In genomic region chr2:61468231-61468630, GRCh38 we compare ENCODE assay signal across 8 cellular contexts. TPM values are rescaled to one million over a fixed set of nuclear protein-coding genes. Genes with fewer than 3 reads are reported as not detected.
DNase-seq lines count a peak whose midpoint lies in the region; ATAC-seq, FAIRE-seq and TF ChIP-seq lines count a peak whose summit lies in the region.
"Not testable (repeated sequence)": the region's sequence is repeated elsewhere in the genome, so short reads cannot be mapped to it uniquely, and the experiment has no call there.

No MANE protein-coding gene starts in this region.

- not testable (repeated sequence) for DNase-seq in CD4-positive, CD25-positive, alpha-beta regulatory T cell; HL-60 (ENCODE audit: low read depth in 1 of 2, low spot score in 1 of 2); SK-N-SH; activated CD8-positive, alpha-beta T cell treated with anti-CD3 and anti-CD28 coated beads, Interleukin-2, amount 10 ng/mL, durations not matched to agents 7 days and 5 days; astrocyte (ENCODE audit: low read depth); endothelial cell (ENCODE audit: low spot score); naive thymus-derived CD4-positive, alpha-beta T cell; progenitor cell of endocrine pancreas (ENCODE audit: low spot score, unreplicated experiment)

- H3K4me2 ChIP-seq in SK-N-SH, result 0 out of 2 replicates have a peak overlapping the region, but pooled peaks have one; percentile 91
- H3K4me2 ChIP-seq in astrocyte (ENCODE audit: low read length), result not testable (repeated sequence)

- H3K4me3 ChIP-seq in CD4-positive, CD25-positive, alpha-beta regulatory T cell (ENCODE audit: low read depth, low read length), result peak overlapping the region; percentile 90
- not testable (repeated sequence) for H3K4me3 ChIP-seq in HL-60 (replicated peaks; ENCODE audit: insufficient read depth, low read length); SK-N-SH (ENCODE audit: low read depth in 2 of 2, low read length in 1 of 2); astrocyte (ENCODE audit: insufficient read depth, low read depth, low read length); naive thymus-derived CD4-positive, alpha-beta T cell (ENCODE audit: low read length)

- not testable (repeated sequence) for TF ChIP-seq CTCF in HL-60 (IDR thresholded peaks at IDR 0.05; ENCODE audit: insufficient read depth, low read length); SK-N-SH (IDR thresholded peaks at IDR 0.05); astrocyte (IDR thresholded peaks at IDR 0.05; ENCODE audit: insufficient read depth, low read depth, low read length); endothelial cell (IDR thresholded peaks at IDR 0.05; ENCODE audit: unreplicated experiment); progenitor cell of endocrine pancreas (IDR thresholded peaks at IDR 0.05; ENCODE audit: unreplicated experiment)

- POLR2A ChIA-PET in SK-N-SH (lab: Yijun Ruan, JAX), result interaction anchor here (1.2 kb wide), 1 partner anchor 49 kb away, joined by 3 read pairs; no protein-coding TSS in a partner anchor
- POLR2A ChIA-PET in activated CD8-positive, alpha-beta T cell treated with anti-CD3 and anti-CD28 coated beads, Interleukin-2, amount 10 ng/mL, durations not matched to agents 7 days and 5 days (lab: Charles Lee), result not testable (repeated sequence)
- POLR2A ChIA-PET in naive thymus-derived CD4-positive, alpha-beta T cell (lab: Charles Lee), result interaction anchor here (0.6 to 1.5 kb wide), 2 partner anchors 35 to 70 kb away, joined by 7 read pairs; partner anchors contain the start of gene XPO1

- H3K27me3 ChIP-seq in CD4-positive, CD25-positive, alpha-beta regulatory T cell (ENCODE audit: control insufficient read depth, insufficient read depth, low read length); HL-60 (ENCODE audit: insufficient read depth, poor library complexity, severe bottlenecking); SK-N-SH (ENCODE audit: insufficient read depth); astrocyte (ENCODE audit: insufficient read depth, low read length); naive thymus-derived CD4-positive, alpha-beta T cell (ENCODE audit: control insufficient read depth in 2 of 2, insufficient read depth in 2 of 2, low read length in 2 of 2): not testable (repeated sequence)

- H3K79me2 ChIP-seq in SK-N-SH (ENCODE audit: insufficient read depth) (peaks cover 90% of the 10 kb centered on the region), astrocyte (ENCODE audit: insufficient read depth, low read length) (peaks cover 88% of the 10 kb centered on the region)

- H2AFZ ChIP-seq in SK-N-SH (ENCODE audit: low read depth); astrocyte (ENCODE audit: low read depth, low read length): not testable (repeated sequence)

- H3F3A ChIP-seq in SK-N-SH (replicated peaks; ENCODE audit: insufficient read depth), result peaks cover 13% of the 10 kb centered on the region

- peaks cover 24 to 71% (median 47%) of the 10 kb centered on the region in 4 donors for H3K4me1 Mint-ChIP-seq in CD4-positive, CD25-positive, alpha-beta regulatory T cell
- H3K4me1 Mint-ChIP-seq in activated CD8-positive, alpha-beta T cell treated with anti-CD3 and anti-CD28 coated beads, Interleukin-2, amount 10 ng/mL, durations not matched to agents 7 days and 5 days (ENCODE audit: low read depth), result peaks cover 36% of the 10 kb centered on the region
- H3K4me1 Mint-ChIP-seq in astrocyte (ENCODE audit: low read depth, unreplicated experiment) (peaks cover 15% of the 10 kb centered on the region), endothelial cell (ENCODE audit: unreplicated experiment) (peaks cover 19% of the 10 kb centered on the region), progenitor cell of endocrine pancreas (ENCODE audit: low read depth) (peaks cover 26% of the 10 kb centered on the region)
- H3K4me1 Mint-ChIP-seq in naive thymus-derived CD4-positive, alpha-beta T cell, result peaks cover 22 to 69% (median 51%) of the 10 kb centered on the region in 7 donors

- 97% methylated on average over 10 of the region's 10 CpGs for WGBS in SK-N-SH (ENCODE audit: low lambda C conversion rate)

- peaks cover 66% of the 10 kb centered on the region for H4K20me1 ChIP-seq in SK-N-SH (ENCODE audit: insufficient read depth)
- peaks cover 58% of the 10 kb centered on the region for H4K20me1 ChIP-seq in astrocyte (ENCODE audit: insufficient read depth, low read length)

- H3K4me3 Mint-ChIP-seq in CD4-positive, CD25-positive, alpha-beta regulatory T cell, result peak overlapping the region; percentile 97 to 100 (median 98)
- H3K4me3 Mint-ChIP-seq in activated CD8-positive, alpha-beta T cell treated with anti-CD3 and anti-CD28 coated beads, Interleukin-2, amount 10 ng/mL, durations not matched to agents 7 days and 5 days, result peak overlapping the region; percentile 88
- H3K4me3 Mint-ChIP-seq in astrocyte (ENCODE audit: unreplicated experiment) (peak overlapping the region; percentile 95), endothelial cell (ENCODE audit: unreplicated experiment) (peak overlapping the region; percentile 51)
- peak overlapping the region in 9 of 10 donors; percentile 25 to 97 (median 94) for H3K4me3 Mint-ChIP-seq in naive thymus-derived CD4-positive, alpha-beta T cell
- not testable (repeated sequence) for H3K4me3 Mint-ChIP-seq in progenitor cell of endocrine pancreas (ENCODE audit: low read depth)

- not testable (repeated sequence) for TF ChIP-seq EP300 in SK-N-SH (IDR thresholded peaks at IDR 0.05; ENCODE audit: borderline replicate concordance in 1 of 2, low read depth in 1 of 2, low read length in 1 of 2)

- H3K36me3 ChIP-seq in CD4-positive, CD25-positive, alpha-beta regulatory T cell (ENCODE audit: control insufficient read depth, insufficient read depth, low read length); astrocyte (ENCODE audit: insufficient read depth, low read length); naive thymus-derived CD4-positive, alpha-beta T cell (ENCODE audit: control insufficient read depth in 2 of 3, insufficient read depth in 3 of 3, low read length in 3 of 3): not testable (repeated sequence)
- H3K36me3 ChIP-seq in SK-N-SH (replicated peaks in 1 of 2; ENCODE audit: control insufficient read depth in 1 of 2, insufficient read depth in 2 of 2, low read length in 1 of 2), result peaks cover 5 to 27% of the 10 kb centered on the region in 2 experiments

- ATAC-seq in CD4-positive, CD25-positive, alpha-beta regulatory T cell (ENCODE audit: low read depth in 2 of 2); activated CD8-positive, alpha-beta T cell treated with anti-CD3 and anti-CD28 coated beads, Interleukin-2, amount 10 ng/mL, durations not matched to agents 7 days and 5 days; naive thymus-derived CD4-positive, alpha-beta T cell: not testable (repeated sequence)

- not testable (repeated sequence) for H3K9me2 ChIP-seq in SK-N-SH

- CTCF ChIA-PET in SK-N-SH (lab: Yijun Ruan, JAX), result not testable (repeated sequence)
- CTCF ChIA-PET in activated CD8-positive, alpha-beta T cell treated with anti-CD3 and anti-CD28 coated beads, Interleukin-2, amount 10 ng/mL, durations not matched to agents 7 days and 5 days (lab: Charles Lee), result interaction anchor here (1.2 kb wide), 1 partner anchor 42 kb away, joined by 7 read pairs; no protein-coding TSS in a partner anchor
- CTCF ChIA-PET in naive thymus-derived CD4-positive, alpha-beta T cell (lab: Charles Lee), result interaction anchor here (1.1 kb wide), 1 partner anchor 70 kb away, joined by 3 read pairs; the partner anchor contains the start of gene XPO1

- H3K36me3 Mint-ChIP-seq in CD4-positive, CD25-positive, alpha-beta regulatory T cell; astrocyte (ENCODE audit: low read depth, unreplicated experiment); endothelial cell (ENCODE audit: low read depth, unreplicated experiment); naive thymus-derived CD4-positive, alpha-beta T cell; progenitor cell of endocrine pancreas (ENCODE audit: insufficient read depth): not testable (repeated sequence)
- H3K36me3 Mint-ChIP-seq in activated CD8-positive, alpha-beta T cell treated with anti-CD3 and anti-CD28 coated beads, Interleukin-2, amount 10 ng/mL, durations not matched to agents 7 days and 5 days (ENCODE audit: low read depth), result peaks cover 22% of the 10 kb centered on the region

- H3K4me1 ChIP-seq in CD4-positive, CD25-positive, alpha-beta regulatory T cell (ENCODE audit: control insufficient read depth, insufficient read depth, low read length, poor library complexity, severe bottlenecking), result peaks cover 53% of the 10 kb centered on the region
- peaks cover 2 to 10% of the 10 kb centered on the region in 2 experiments; a peak in 3 of 4 replicates for H3K4me1 ChIP-seq in SK-N-SH (ENCODE audit: control insufficient read depth in 1 of 2, insufficient read depth in 2 of 2, low read depth in 1 of 2, low read length in 1 of 2)
- H3K4me1 ChIP-seq in astrocyte (ENCODE audit: insufficient read depth, low read length), result not testable (repeated sequence)
- peaks cover 27 to 36% of the 10 kb centered on the region in 2 donors for H3K4me1 ChIP-seq in naive thymus-derived CD4-positive, alpha-beta T cell (ENCODE audit: control insufficient read depth in 2 of 2, insufficient read depth in 2 of 2, low read length in 2 of 2)

- H3K27ac ChIP-seq in CD4-positive, CD25-positive, alpha-beta regulatory T cell (ENCODE audit: insufficient read depth, low read length, poor library complexity, severe bottlenecking); SK-N-SH (ENCODE audit: low read depth in 2 of 2, low read length in 1 of 2); astrocyte (ENCODE audit: low read depth, low read length); naive thymus-derived CD4-positive, alpha-beta T cell (ENCODE audit: low read depth, low read length): not testable (repeated sequence)
- H3K27ac ChIP-seq in HL-60 (replicated peaks), result peak overlapping the region; percentile 76; the same call in 1 of the 2 replicates

- intact Hi-C loops in naive thymus-derived CD4-positive, alpha-beta T cell (cut with micrococcal nuclease), result not testable (repeated sequence)

- not testable (repeated sequence) for H3K9me3 ChIP-seq in CD4-positive, CD25-positive, alpha-beta regulatory T cell (ENCODE audit: control insufficient read depth in 2 of 2, low read length in 2 of 2); SK-N-SH; astrocyte (ENCODE audit: insufficient read depth, low read depth, low read length); naive thymus-derived CD4-positive, alpha-beta T cell (ENCODE audit: control insufficient read depth in 2 of 3, low read length in 3 of 3)

- not testable (repeated sequence) for H3K27me3 Mint-ChIP-seq in CD4-positive, CD25-positive, alpha-beta regulatory T cell; activated CD8-positive, alpha-beta T cell treated with anti-CD3 and anti-CD28 coated beads, Interleukin-2, amount 10 ng/mL, durations not matched to agents 7 days and 5 days (ENCODE audit: low read depth); astrocyte (ENCODE audit: low read depth, unreplicated experiment); endothelial cell (ENCODE audit: unreplicated experiment); naive thymus-derived CD4-positive, alpha-beta T cell; progenitor cell of endocrine pancreas

- TF ChIP-seq RAD21 in SK-N-SH (IDR thresholded peaks at IDR 0.05; ENCODE audit: low read length), result not testable (repeated sequence)

- H3K9ac ChIP-seq in SK-N-SH; astrocyte (ENCODE audit: low read length): not testable (repeated sequence)

- peak overlapping the region in 2 of 3 donors; percentile 38 to 42 for H3K27ac Mint-ChIP-seq in CD4-positive, CD25-positive, alpha-beta regulatory T cell
- H3K27ac Mint-ChIP-seq in activated CD8-positive, alpha-beta T cell treated with anti-CD3 and anti-CD28 coated beads, Interleukin-2, amount 10 ng/mL, durations not matched to agents 7 days and 5 days; astrocyte (ENCODE audit: unreplicated experiment); endothelial cell (ENCODE audit: unreplicated experiment): not testable (repeated sequence)
- peak overlapping the region in 1 of 9 donors; percentile 98 for H3K27ac Mint-ChIP-seq in naive thymus-derived CD4-positive, alpha-beta T cell
- H3K27ac Mint-ChIP-seq in progenitor cell of endocrine pancreas, result peak overlapping the region; percentile 33

- H3K9me3 Mint-ChIP-seq in CD4-positive, CD25-positive, alpha-beta regulatory T cell; activated CD8-positive, alpha-beta T cell treated with anti-CD3 and anti-CD28 coated beads, Interleukin-2, amount 10 ng/mL, durations not matched to agents 7 days and 5 days (ENCODE audit: insufficient read depth); astrocyte (ENCODE audit: unreplicated experiment); endothelial cell (ENCODE audit: unreplicated experiment); naive thymus-derived CD4-positive, alpha-beta T cell; progenitor cell of endocrine pancreas (ENCODE audit: low read depth): not testable (repeated sequence)

- not testable (repeated sequence) for FAIRE-seq in astrocyte (lab: Jason Lieb, UNC)

RNA-seq across cellular contexts. Expression of gene USP34, which starts 2.7 kb away (rescaled TPM):
- total RNA-seq in CD4-positive, CD25-positive, alpha-beta regulatory T cell, result 197 TPM
- 10 to 100 TPM; 16.6 to 20.9 (median 17.5) TPM for polyA plus RNA-seq in CD4-positive, CD25-positive, alpha-beta regulatory T cell
- 31.4 and 40.5 TPM in 2 replicates for polyA plus RNA-seq in SK-N-SH (2012; rRNA removed)
- 35.3 and 43.2 TPM in 2 replicates for polyA plus RNA-seq in SK-N-SH (2012; cell fraction: cytosol; rRNA removed)
- 61.1 and 110 TPM in 2 replicates for polyA plus RNA-seq in SK-N-SH (2012; cell fraction: nucleus; rRNA removed)
- total RNA-seq in activated CD8-positive, alpha-beta T cell treated with anti-CD3 and anti-CD28 coated beads, Interleukin-2, amount 10 ng/mL, durations not matched to agents 7 days and 5 days, result 10 to 100 TPM; 80.4 to 84.7 TPM
- total RNA-seq in astrocyte (92.6 and 99.9 TPM in 2 replicates), endothelial cell (ENCODE audit: unreplicated experiment) (97.4 TPM), progenitor cell of endocrine pancreas (139 and 160 TPM in 2 replicates)
- total RNA-seq in naive thymus-derived CD4-positive, alpha-beta T cell, result 100 to 1,000 TPM; 109 to 186 (median 165) TPM
- polyA plus RNA-seq in naive thymus-derived CD4-positive, alpha-beta T cell, result 10 to 100 TPM; 15.3 to 20.4 TPM
